Comparison of ENCODE assay signal across 8 cellular contexts in genomic region chr16:53346-54236, GRCh38. TPM values are rescaled to one million over a fixed set of nuclear protein-coding genes. Genes with fewer than 3 reads are reported as not detected.
DNase-seq lines count a peak whose midpoint lies in the region; ATAC-seq and TF ChIP-seq lines count a peak whose summit lies in the region.

Gene POLR3K, minus strand, starts transcription at chr16:53608. Its CDS starts 22 bp downstream, at chr16:53586.
Gene SNRNP25, plus strand, starts transcription at chr16:53828. Its CDS starts 189 bp downstream, at chr16:54017.

- no peaks in the 10 kb centered on the region for H3K9me3 Mint-ChIP-seq in T-helper 1 cell treated with Interleukin-12 subunit alpha and Interleukin-12 subunit beta and Interleukin-4 antibody, amounts not matched to agents 30 μg/mL and 1 μg/mL, for 36 hours

- ATAC-seq in GM18498 (IDR thresholded peaks at IDR 0.05; ENCODE audit: unreplicated experiment) (peak; percentile 91), HG02885 (IDR thresholded peaks at IDR 0.05; ENCODE audit: poor library complexity, unreplicated experiment) (peak; percentile 95), right cardiac atrium (peak; percentile 96)

- H3K4me3 Mint-ChIP-seq in T-helper 1 cell treated with Interleukin-12 subunit alpha and Interleukin-12 subunit beta and Interleukin-4 antibody, amounts not matched to agents 30 μg/mL and 1 μg/mL, for 36 hours: peak within 1 kb of the TSS; percentile 98

- under 1% methylated on average over 91 of the region's 91 CpGs for WGBS in right cardiac atrium

- intact Hi-C loops in right cardiac atrium (cut with DNase I) (no loop called here), uterus (cut with DNase I; ENCODE audit: low total_unique reads) (no loop called here)

- H3K9me3 ChIP-seq in right cardiac atrium (ENCODE audit: control insufficient read depth, low read length) (no peaks in the 10 kb centered on the region), uterus (no peaks in the 10 kb centered on the region)

- H3K4me3 ChIP-seq in right cardiac atrium (ENCODE audit: low read length) (peak within 1 kb of the TSS; percentile 64), uterus (peak within 1 kb of the TSS; percentile 70 to 75)

- peaks cover 19% of the 10 kb centered on the region for H3K4me1 Mint-ChIP-seq in T-helper 1 cell treated with Interleukin-12 subunit alpha and Interleukin-12 subunit beta and Interleukin-4 antibody, amounts not matched to agents 30 μg/mL and 1 μg/mL, for 36 hours (ENCODE audit: low read depth)

- no peaks in the 10 kb centered on the region for H3K36me3 ChIP-seq in uterus

- TF ChIP-seq POLR2A in uterus (IDR thresholded peaks at IDR 0.05): peak; percentile 37 to 73

- peak in 2 of 4 experiments; percentile 10 to 19 for TF ChIP-seq CTCF in uterus (IDR thresholded peaks at IDR 0.05)

- H3K27ac Mint-ChIP-seq in T-helper 1 cell treated with Interleukin-12 subunit alpha and Interleukin-12 subunit beta and Interleukin-4 antibody, amounts not matched to agents 30 μg/mL and 1 μg/mL, for 36 hours: peak within 1 kb of the TSS; percentile 90

- peaks cover 27% of the 10 kb centered on the region for H3K36me3 Mint-ChIP-seq in T-helper 1 cell treated with Interleukin-12 subunit alpha and Interleukin-12 subunit beta and Interleukin-4 antibody, amounts not matched to agents 30 μg/mL and 1 μg/mL, for 36 hours (ENCODE audit: low read depth)

- H3K27me3 ChIP-seq in right cardiac atrium (ENCODE audit: control insufficient read depth, insufficient read depth) (no peaks in the 10 kb centered on the region), uterus (no peaks in the 10 kb centered on the region)

- no peaks in the 10 kb centered on the region for H3K27me3 Mint-ChIP-seq in T-helper 1 cell treated with Interleukin-12 subunit alpha and Interleukin-12 subunit beta and Interleukin-4 antibody, amounts not matched to agents 30 μg/mL and 1 μg/mL, for 36 hours (ENCODE audit: low read depth)

- H3K27ac ChIP-seq in right cardiac atrium (ENCODE audit: low read length): peak within 1 kb of the TSS; percentile 76
- H3K27ac ChIP-seq in uterus: peak within 1 kb of the TSS; percentile 60 to 83

- DNase-seq in NCI-H1694 treated with DMSO at 0.1 percent for 48 hours (lab: John Stamatoyannopoulos, UW) (peak; percentile 90), amniotic stem cell (lab: John Stamatoyannopoulos, UW) (peak; percentile 89), right cardiac atrium (peak; percentile 99 to 100 (median 100)), pulmonary artery endothelial cell (ENCODE audit: low read depth, low spot score) (peak; percentile 96), uterus (peak; percentile 98 to 99)

- no peaks in the 10 kb centered on the region for H3K4me1 ChIP-seq in right cardiac atrium (ENCODE audit: control insufficient read depth, insufficient read depth, low read length)
- H3K4me1 ChIP-seq in uterus: no peaks in the 10 kb centered on the region

RNA-seq across cellular contexts. Expression of gene POLR3K, which starts in this region (rescaled TPM):
- 10 to 100 TPM in 3 of 4 donors, 1 to 10 TPM in 1; 9.8 to 13.4 (median 11.6) TPM for total RNA-seq in right cardiac atrium
- 11.2 TPM for polyA plus RNA-seq in right cardiac atrium
- 8.4 and 10.2 TPM in 2 replicates for total RNA-seq in pulmonary artery endothelial cell
- 10 to 100 TPM in 1 of 4 donors, 1 to 10 TPM in 2, under 1 TPM in 1; 0.51 to 12.3 (median 4.0) TPM for total RNA-seq in uterus

RNA-seq across cellular contexts. Expression of gene SNRNP25, which starts in this region (rescaled TPM):
- total RNA-seq in right cardiac atrium: 10 to 100 TPM; 54.8 to 71.4 (median 62.3) TPM
- polyA plus RNA-seq in right cardiac atrium: 108 TPM
- total RNA-seq in pulmonary artery endothelial cell: 29.2 and 40.9 TPM in 2 replicates
- total RNA-seq in uterus: 10 to 100 TPM in 3 of 4 donors, 1 to 10 TPM in 1; 8.0 to 38.4 (median 21.6) TPM

Comparison
In these comparisons a context has a peak if more than half of its experiments do, and no peak if none do; other contexts are left out.
1. Peak in every context shown above with its lines: DNase-seq, ATAC-seq, H3K4me3 ChIP-seq and H3K27ac ChIP-seq.